In genomic region chr3:132643366-132643765, GRCh38 we compare ENCODE assay signal across 17 cellular contexts. TPM values are rescaled to one million over a fixed set of nuclear protein-coding genes. Genes with fewer than 3 reads are reported as not detected.
"Had no signal": no experiment of that assay in that cellular context is flagged by ENCODE, and none has a peak within 500 bp of the region (broad histone marks: within the 10 kb centered on the region; RNA-seq: fewer than 3 reads in every experiment).

No MANE protein-coding gene starts in this region.

- H3K27me3 ChIP-seq: gastroesophageal sphincter, ovary had no signal

- H3K4me1 ChIP-seq: gastroesophageal sphincter had no signal

- H3K4me1 Mint-ChIP-seq: nephron progenitor cell had no signal

- H3K27me3 Mint-ChIP-seq: activated CD8-positive, alpha-beta memory T cell treated with anti-CD3 and anti-CD28 coated beads, Interleukin-2, amount 10 ng/mL, durations not matched to agents 7 days and 5 days; central memory CD8-positive, alpha-beta T cell; dendritic cell treated with granulocyte-macrophage colony-stimulating factor and Interleukin-4, amounts not matched to agents 40 ng/mL and 50 ng/mL, for 4 days; T-helper 17 cell; type B pancreatic cell had no signal

- H3K27ac Mint-ChIP-seq: activated CD8-positive, alpha-beta memory T cell treated with anti-CD3 and anti-CD28 coated beads, Interleukin-2, amount 10 ng/mL, durations not matched to agents 7 days and 5 days; dendritic cell treated with granulocyte-macrophage colony-stimulating factor and Interleukin-4, amounts not matched to agents 40 ng/mL and 50 ng/mL, for 4 days; nephron progenitor cell; T-helper 17 cell; type B pancreatic cell had no signal

- ATAC-seq: activated CD4-positive, CD25-positive, alpha-beta regulatory T cell treated with anti-CD3 and anti-CD28 coated beads, Interleukin-2, amount 50 U/mL, for 24 hours; activated CD8-positive, alpha-beta memory T cell treated with anti-CD3 and anti-CD28 coated beads, Interleukin-2, amount 10 ng/mL, durations not matched to agents 7 days and 5 days; gastroesophageal sphincter; left ventricle myocardium superior; SK-N-SH treated with all-trans-retinoic acid at 6 μM for 48 hours; T-helper 17 cell had no signal

- DNase-seq: activated CD8-positive, alpha-beta memory T cell treated with anti-CD3 and anti-CD28 coated beads, Interleukin-2, amount 10 ng/mL, durations not matched to agents 7 days and 5 days; activated gamma-delta T cell treated with Interleukin-2 at 50 U/mL for 16 hours; activated T-cell treated with anti-CD3 and anti-CD28 coated beads, Interleukin-2, amount 50 U/mL, for 48 hours; islet precursor cell; left ventricle myocardium superior; nephron progenitor cell; ovary; retina; stimulated activated naive CD4-positive, alpha-beta T cell; T-helper 17 cell had no signal

- H3K4me3 Mint-ChIP-seq: activated CD8-positive, alpha-beta memory T cell treated with anti-CD3 and anti-CD28 coated beads, Interleukin-2, amount 10 ng/mL, durations not matched to agents 7 days and 5 days; central memory CD8-positive, alpha-beta T cell; dendritic cell treated with granulocyte-macrophage colony-stimulating factor and Interleukin-4, amounts not matched to agents 40 ng/mL and 50 ng/mL, for 4 days; nephron progenitor cell; T-helper 17 cell; type B pancreatic cell had no signal

- H3K4me3 ChIP-seq: gastroesophageal sphincter, ovary had no signal

- H3K36me3 Mint-ChIP-seq: activated CD8-positive, alpha-beta memory T cell treated with anti-CD3 and anti-CD28 coated beads, Interleukin-2, amount 10 ng/mL, durations not matched to agents 7 days and 5 days had no signal

- H3K9me3 ChIP-seq: gastroesophageal sphincter, ovary had no signal

- H3K9me3 Mint-ChIP-seq: central memory CD8-positive, alpha-beta T cell; dendritic cell treated with granulocyte-macrophage colony-stimulating factor and Interleukin-4, amounts not matched to agents 40 ng/mL and 50 ng/mL, for 4 days; nephron progenitor cell; type B pancreatic cell had no signal

- H3K36me3 ChIP-seq: ovary had no signal

- H3K27ac ChIP-seq: gastroesophageal sphincter, ovary had no signal

RNA-seq across cellular contexts. Expression of gene ACKR4, which starts 46.3 kb away (rescaled TPM):
- total RNA-seq: activated CD8-positive, alpha-beta memory T cell treated with anti-CD3 and anti-CD28 coated beads, Interleukin-2, amount 10 ng/mL, durations not matched to agents 7 days and 5 days; epithelial cell of proximal tubule had no signal
